ENCODE assay signal across 18 cellular contexts in genomic region chr1:36153476-36153875, GRCh38. TPM values are rescaled to one million over a fixed set of nuclear protein-coding genes. Genes with fewer than 3 reads are reported as not detected.
A peak's percentile ranks its signal among the peaks of the same experiment; 100 is the strongest.
DNase-seq lines count a peak whose midpoint lies in the region; ATAC-seq and TF ChIP-seq lines count a peak whose summit lies in the region.
"Had no signal": no experiment of that assay in that cellular context is flagged by ENCODE, and none has a peak within 500 bp of the region (broad histone marks: within the 10 kb centered on the region; RNA-seq: fewer than 3 reads in every experiment).

No MANE protein-coding gene starts in this region.

- TF ChIP-seq CTCF in GM23338 (conservative IDR thresholded peaks at IDR 0.05; ENCODE audit: low read depth in 2 of 2) (no peak), brain (conservative IDR thresholded peaks at IDR 0.05) (no peak), psoas muscle (IDR thresholded peaks at IDR 0.05) (no peak)

- H2AFZ ChIP-seq in GM23338, result no peak overlapping the region

- no peak for DNase-seq in T-helper 2 cell treated with Interferon-gamma antibody and Interleukin-4, amounts not matched to agents 5 μg/mL and 100 μg/mL, for 36 hours (ENCODE audit: low spot score)
- DNase-seq in T-helper 2 cell (no peak), GM23338 (ENCODE audit: low spot score) (no peak), psoas muscle (no peak), iPS-NIHi11 (ENCODE audit: low spot score) (no peak), NCI-H510A treated with DMSO at 0.1 percent for 48 hours (lab: John Stamatoyannopoulos, UW) (no peak)
- DNase-seq: 8988T; activated T-cell treated with anti-CD3 and anti-CD28 coated beads, Interleukin-2, amount 50 U/mL, for 48 hours; brain microvascular endothelial cell; Caco-2; GDM1; islet precursor cell; KG1; NCI-H1417; stimulated activated CD4-positive, alpha-beta T cell treated with anti-CD3 and anti-CD28 coated beads, Interleukin-2, amount 100 ng/mL, for 48 hours had no signal

- H3K79me2 ChIP-seq in GM23338 (replicated peaks; ENCODE audit: insufficient read depth), result peaks cover 15% of the 10 kb centered on the region

- no peak overlapping the region for H3K4me3 ChIP-seq in GM23338
- no peak overlapping the region for H3K4me3 ChIP-seq in psoas muscle

- peaks cover 16% of the 10 kb centered on the region for H3K36me3 Mint-ChIP-seq in T-helper 2 cell treated with Interferon-gamma antibody and Interleukin-4, amounts not matched to agents 5 μg/mL and 100 μg/mL, for 36 hours (ENCODE audit: low read depth)
- H3K36me3 Mint-ChIP-seq in GM23338 (ENCODE audit: low read depth) (peaks cover 6% of the 10 kb centered on the region), brain (peaks cover 6% of the 10 kb centered on the region)

- H3K9me2 ChIP-seq in GM23338 (ENCODE audit: insufficient read depth), result no peaks in the 10 kb centered on the region

- H4K20me1 ChIP-seq in GM23338 (replicated peaks; ENCODE audit: insufficient read depth), result no peaks in the 10 kb centered on the region; the same call in 1 of the 2 replicates

- peak overlapping the region; percentile 62 for H3K27ac Mint-ChIP-seq in T-helper 2 cell treated with Interferon-gamma antibody and Interleukin-4, amounts not matched to agents 5 μg/mL and 100 μg/mL, for 36 hours
- H3K27ac Mint-ChIP-seq in GM23338 (no peak overlapping the region), brain (peak overlapping the region; percentile 31 to 98 (median 62))

- ATAC-seq in GM23338 (no peak), psoas muscle (no peak), GM19455 (IDR thresholded peaks at IDR 0.05; ENCODE audit: unreplicated experiment) (no peak)
- ATAC-seq: SK-N-SH treated with all-trans-retinoic acid at 6 μM for 48 hours had no signal

- no peaks in the 10 kb centered on the region for H3K9me3 ChIP-seq in psoas muscle
- H3K9me3 ChIP-seq: Caco-2 had no signal

- H3F3A ChIP-seq in GM23338 (replicated peaks; ENCODE audit: low read depth), result peaks cover 4% of the 10 kb centered on the region

- H3K9me3 Mint-ChIP-seq in T-helper 2 cell treated with Interferon-gamma antibody and Interleukin-4, amounts not matched to agents 5 μg/mL and 100 μg/mL, for 36 hours, result no peaks in the 10 kb centered on the region
- H3K9me3 Mint-ChIP-seq in GM23338 (no peaks in the 10 kb centered on the region; the same call in 2 of the 3 replicates), brain (peaks cover 0 to 7% (median 2%) of the 10 kb centered on the region in 5 experiments)

- H3K27me3 ChIP-seq in GM23338 (ENCODE audit: insufficient read depth) (peaks cover 57% of the 10 kb centered on the region), psoas muscle (ENCODE audit: insufficient read depth in 3 of 3, low read length in 2 of 3) (no peaks in the 10 kb centered on the region)
- H3K27me3 ChIP-seq: brain microvascular endothelial cell had no signal

- H3K36me3 ChIP-seq in GM23338 (ENCODE audit: insufficient read depth) (no peaks in the 10 kb centered on the region), psoas muscle (ENCODE audit: insufficient read depth in 1 of 2, low read depth in 1 of 2) (no peaks in the 10 kb centered on the region)

- no peak overlapping the region for H3K4me2 ChIP-seq in GM23338

- peak overlapping the region; percentile 61 for H3K4me3 Mint-ChIP-seq in T-helper 2 cell treated with Interferon-gamma antibody and Interleukin-4, amounts not matched to agents 5 μg/mL and 100 μg/mL, for 36 hours
- peak overlapping the region; percentile 4; the same call in 1 of the 3 replicates for H3K4me3 Mint-ChIP-seq in GM23338
- H3K4me3 Mint-ChIP-seq in brain, result peak overlapping the region in 4 of 5 experiments; percentile 2 to 32 (median 14)

- 88 to 93% (median 91%) methylated on average over 6 of the region's 6 CpGs for WGBS in psoas muscle, 3 donors

- H3K4me1 Mint-ChIP-seq in T-helper 2 cell treated with Interferon-gamma antibody and Interleukin-4, amounts not matched to agents 5 μg/mL and 100 μg/mL, for 36 hours (ENCODE audit: low read depth), result peaks cover 49% of the 10 kb centered on the region
- H3K4me1 Mint-ChIP-seq in GM23338 (peaks cover 44% of the 10 kb centered on the region), brain (peaks cover 79% of the 10 kb centered on the region)

- H3K27ac ChIP-seq in GM23338 (ENCODE audit: low read depth) (no peak overlapping the region), psoas muscle (peak overlapping the region; percentile 9)
- H3K27ac ChIP-seq: brain microvascular endothelial cell had no signal

- intact Hi-C loops in psoas muscle (cut with DNase I), result loop anchor here in 1 of 2 donors (10.0 kb wide), 1 partner anchor 231 kb away; the partner anchor contains the start of gene STK40

- H3K4me1 ChIP-seq in GM23338 (ENCODE audit: insufficient read depth) (peaks cover 41% of the 10 kb centered on the region), psoas muscle (peaks cover 42% of the 10 kb centered on the region)

- H3K27me3 Mint-ChIP-seq in T-helper 2 cell treated with Interferon-gamma antibody and Interleukin-4, amounts not matched to agents 5 μg/mL and 100 μg/mL, for 36 hours (ENCODE audit: low read depth), result no peaks in the 10 kb centered on the region
- H3K27me3 Mint-ChIP-seq in GM23338 (ENCODE audit: insufficient read depth, low read depth, poor library complexity) (peaks cover 51% of the 10 kb centered on the region), brain (peaks cover 20% of the 10 kb centered on the region)

TF ChIP-seq in GM23338, 12 proteins besides CTCF, POLR2A, EP300 and RAD21 (continues in another document):
- TF ChIP-seq ZNF114 (CRISPR knock-in tag; IDR thresholded peaks at IDR 0.05) (no peak), EZH2phosphoT487 (IDR thresholded peaks at IDR 0.05; ENCODE audit: unreplicated experiment) (no peak), ETS1 (IDR thresholded peaks at IDR 0.05) (no peak), EZH2 (IDR thresholded peaks at IDR 0.05; ENCODE audit: low read depth, unreplicated experiment) (no peak), STAT1 (IDR thresholded peaks at IDR 0.05; ENCODE audit: unreplicated experiment) (no peak), ZNF331 (CRISPR knock-in tag; IDR thresholded peaks at IDR 0.05; ENCODE audit: low read depth) (no peak), POLR2AphosphoS5 (IDR thresholded peaks at IDR 0.05; ENCODE audit: low read depth) (no peak), JUNB (IDR thresholded peaks at IDR 0.05; ENCODE audit: unreplicated experiment) (no peak)

RNA-seq across cellular contexts. Expression of gene MAP7D1, which starts 2.5 kb away (rescaled TPM):
- total RNA-seq in GM23338 (2014; rRNA removed; shearing (Covaris generic)), result 37.4 and 59.8 TPM in 2 replicates
- 13.8 and 14.7 TPM in 2 replicates for polyA plus RNA-seq in GM23338 (2016; fragmentation: Nextera tagmentation; extraction: Ambion mirVana)
- 244 TPM for polyA plus RNA-seq in brain (ENCODE audit: insufficient read depth, low read depth, low replicate concordance)
- 100 to 1,000 TPM; 209 to 230 (median 215) TPM for total RNA-seq in psoas muscle
- 100 to 1,000 TPM; 117 to 342 (median 165) TPM for polyA plus RNA-seq in psoas muscle

RNA-seq across cellular contexts. Expression of gene TRAPPC3, which starts 4.2 kb away (rescaled TPM):
- total RNA-seq in GM23338 (2014; rRNA removed; shearing (Covaris generic)), result 55.8 and 55.9 TPM in 2 replicates
- 45.2 and 45.6 TPM in 2 replicates for polyA plus RNA-seq in GM23338 (2016; fragmentation: Nextera tagmentation; extraction: Ambion mirVana)
- polyA plus RNA-seq in brain (ENCODE audit: insufficient read depth, low read depth, low replicate concordance), result 105 TPM
- 10 to 100 TPM; 34.8 to 44.4 (median 38.7) TPM for total RNA-seq in psoas muscle
- 10 to 100 TPM; 43.8 to 91.8 (median 73.0) TPM for polyA plus RNA-seq in psoas muscle

RNA-seq across cellular contexts. Expression of gene COL8A2, which starts 28.5 kb away (rescaled TPM):
- 4.9 and 5.0 TPM in 2 replicates for total RNA-seq in GM23338 (2014; rRNA removed; shearing (Covaris generic))
- polyA plus RNA-seq in GM23338 (2016; fragmentation: Nextera tagmentation; extraction: Ambion mirVana) (0.77 and 0.95 TPM in 2 replicates), brain (ENCODE audit: insufficient read depth, low read depth, low replicate concordance) (1.8 TPM), psoas muscle (under 1 TPM; 0.06 to 0.12 (median 0.10) TPM)
- total RNA-seq in psoas muscle, result under 1 TPM; 0.15 to 0.41 (median 0.30) TPM

Comparison
In these comparisons a context has a peak if more than half of its experiments do, and no peak if none do; other contexts are left out.
1. H3K4me3 Mint-ChIP-seq: peak in every context shown above with its lines; median percentile 61 in T-helper 2 cell treated with Interferon-gamma antibody and Interleukin-4, amounts not matched to agents 5 μg/mL and 100 μg/mL, for 36 hours; 14 in brain; 4 in GM23338.